Comparison of ENCODE assay signal across 17 cellular contexts in the genomic region with DNA sequence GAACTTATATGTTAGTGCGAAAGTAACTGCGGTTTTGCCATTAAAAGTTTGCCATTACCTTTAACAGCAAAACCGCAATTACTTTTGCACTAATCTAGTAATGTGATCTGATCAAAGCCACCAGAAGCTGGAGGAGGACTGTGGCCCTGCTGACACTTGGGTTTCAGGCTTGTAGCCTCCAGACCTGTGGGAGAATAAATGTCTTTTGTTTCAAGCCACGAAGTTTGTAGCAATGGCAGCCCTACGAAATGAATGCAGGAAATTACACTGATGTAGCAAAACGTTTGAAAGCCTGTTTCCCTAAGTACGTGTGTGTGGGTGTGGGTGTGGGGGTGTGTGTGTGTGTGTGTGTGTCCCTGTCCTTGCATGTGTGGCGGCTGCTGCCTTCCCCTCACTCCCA.
DNase-seq lines count a peak whose midpoint lies in the region; ATAC-seq and TF ChIP-seq lines count a peak whose summit lies in the region.
"Had no signal": no experiment of that assay in that cellular context is flagged by ENCODE, and none has a peak within 500 bp of the region (broad histone marks: within the 10 kb centered on the region; RNA-seq: fewer than 3 reads in every experiment).

No MANE protein-coding gene starts in this region.

- no peak for ATAC-seq in activated naive CD8-positive, alpha-beta T cell treated with anti-CD3 and anti-CD28 coated beads, Interleukin-2, amount 50 U/mL, for 24 hours
- ATAC-seq in upper lobe of right lung (peak; percentile 44), HG03175 (IDR thresholded peaks at IDR 0.05; ENCODE audit: unreplicated experiment) (no peak), HG02759 (IDR thresholded peaks at IDR 0.05; ENCODE audit: unreplicated experiment) (no peak)
- ATAC-seq: A549 had no signal

- H3K4me1 Mint-ChIP-seq in activated naive CD8-positive, alpha-beta T cell (ENCODE audit: low read depth), result no peaks in the 10 kb centered on the region
- H3K4me1 Mint-ChIP-seq in activated naive CD8-positive, alpha-beta T cell treated with anti-CD3 and anti-CD28 coated beads, Interleukin-2, amount 50 U/mL, for 24 hours, result peaks cover 5% of the 10 kb centered on the region
- peaks cover 0 to 7% of the 10 kb centered on the region in 2 donors for H3K4me1 Mint-ChIP-seq in immature natural killer cell

- H3K9me3 ChIP-seq in upper lobe of right lung, result no peaks in the 10 kb centered on the region
- H3K9me3 ChIP-seq: A549 had no signal

- H3K36me3 ChIP-seq in upper lobe of right lung, result no peaks in the 10 kb centered on the region

- H3K27me3 Mint-ChIP-seq in activated naive CD8-positive, alpha-beta T cell, result no peaks in the 10 kb centered on the region
- peaks cover 2% of the 10 kb centered on the region for H3K27me3 Mint-ChIP-seq in activated naive CD8-positive, alpha-beta T cell treated with anti-CD3 and anti-CD28 coated beads, Interleukin-2, amount 50 U/mL, for 24 hours
- H3K27me3 Mint-ChIP-seq in immature natural killer cell (ENCODE audit: low read depth in 3 of 3), result peaks cover 0 to 2% (median 1%) of the 10 kb centered on the region in 3 donors

- H3K4me1 ChIP-seq in upper lobe of right lung, result no peaks in the 10 kb centered on the region

- no peaks in the 10 kb centered on the region for H3K36me3 Mint-ChIP-seq in activated naive CD8-positive, alpha-beta T cell
- H3K36me3 Mint-ChIP-seq in activated naive CD8-positive, alpha-beta T cell treated with anti-CD3 and anti-CD28 coated beads, Interleukin-2, amount 50 U/mL, for 24 hours (ENCODE audit: low read depth), result no peaks in the 10 kb centered on the region
- H3K36me3 Mint-ChIP-seq in immature natural killer cell, result no peaks in the 10 kb centered on the region
- H3K36me3 Mint-ChIP-seq: CD8-positive, alpha-beta memory T cell had no signal

- H3K4me3 ChIP-seq in upper lobe of right lung, result no peak overlapping the region
- H3K4me3 ChIP-seq: A549 had no signal

- no peaks in the 10 kb centered on the region for H3K9me3 Mint-ChIP-seq in activated naive CD8-positive, alpha-beta T cell (ENCODE audit: low read depth)
- H3K9me3 Mint-ChIP-seq in activated naive CD8-positive, alpha-beta T cell treated with anti-CD3 and anti-CD28 coated beads, Interleukin-2, amount 50 U/mL, for 24 hours, result no peaks in the 10 kb centered on the region
- H3K9me3 Mint-ChIP-seq in immature natural killer cell, result peaks cover 0 to 2% (median 0%) of the 10 kb centered on the region in 6 donors
- H3K9me3 Mint-ChIP-seq: CD8-positive, alpha-beta memory T cell; HFFc6 had no signal

- no peak for TF ChIP-seq CTCF in upper lobe of right lung (IDR thresholded peaks at IDR 0.05)

- no peak for DNase-seq in activated naive CD8-positive, alpha-beta T cell treated with anti-CD3 and anti-CD28 coated beads, Interleukin-2, amount 50 U/mL, for 24 hours
- DNase-seq in OCI-M1 (lab: John Stamatoyannopoulos, UW), result peak; percentile 62
- DNase-seq in left kidney (ENCODE audit: low read depth, low spot score), result peak; percentile 36
- DNase-seq in upper lobe of right lung, result no peak
- no peak for DNase-seq in immature natural killer cell
- DNase-seq: CD8-positive, alpha-beta memory T cell; DMS53; HFFc6; NCI-H1694 treated with DMSO at 0.1 percent for 48 hours; NCI-H2107; NCI-H510A; NCI-H748 treated with DMSO at 0.1 percent for 48 hours; SIG-M5 had no signal

- intact Hi-C loops in upper lobe of right lung (cut with DNase I), result no loop called here

- H3K27ac Mint-ChIP-seq in activated naive CD8-positive, alpha-beta T cell, result peak overlapping the region; percentile 38
- no peak overlapping the region for H3K27ac Mint-ChIP-seq in activated naive CD8-positive, alpha-beta T cell treated with anti-CD3 and anti-CD28 coated beads, Interleukin-2, amount 50 U/mL, for 24 hours
- no peak overlapping the region for H3K27ac Mint-ChIP-seq in immature natural killer cell
- H3K27ac Mint-ChIP-seq: HFFc6 had no signal

- H3K4me3 Mint-ChIP-seq in activated naive CD8-positive, alpha-beta T cell, result no peak overlapping the region
- no peak overlapping the region for H3K4me3 Mint-ChIP-seq in activated naive CD8-positive, alpha-beta T cell treated with anti-CD3 and anti-CD28 coated beads, Interleukin-2, amount 50 U/mL, for 24 hours
- peak overlapping the region in 1 of 5 donors; percentile 4 for H3K4me3 Mint-ChIP-seq in immature natural killer cell
- H3K4me3 Mint-ChIP-seq: HFFc6 had no signal

- H3K27me3 ChIP-seq in upper lobe of right lung, result no peaks in the 10 kb centered on the region

- H3K27ac ChIP-seq in upper lobe of right lung, result no peak overlapping the region
- H3K27ac ChIP-seq: A549 had no signal

Comparison
In these comparisons a context has a peak if more than half of its experiments do, and no peak if none do; other contexts are left out.
1. DNase-seq: peak in OCI-M1 (single experiment) and left kidney (single experiment); none in activated naive CD8-positive, alpha-beta T cell treated with anti-CD3 and anti-CD28 coated beads, Interleukin-2, amount 50 U/mL, for 24 hours (single experiment), upper lobe of right lung (single experiment) and immature natural killer cell (0 of 3).